Comparison of ENCODE assay signal across 8 cellular contexts in the genomic region with DNA sequence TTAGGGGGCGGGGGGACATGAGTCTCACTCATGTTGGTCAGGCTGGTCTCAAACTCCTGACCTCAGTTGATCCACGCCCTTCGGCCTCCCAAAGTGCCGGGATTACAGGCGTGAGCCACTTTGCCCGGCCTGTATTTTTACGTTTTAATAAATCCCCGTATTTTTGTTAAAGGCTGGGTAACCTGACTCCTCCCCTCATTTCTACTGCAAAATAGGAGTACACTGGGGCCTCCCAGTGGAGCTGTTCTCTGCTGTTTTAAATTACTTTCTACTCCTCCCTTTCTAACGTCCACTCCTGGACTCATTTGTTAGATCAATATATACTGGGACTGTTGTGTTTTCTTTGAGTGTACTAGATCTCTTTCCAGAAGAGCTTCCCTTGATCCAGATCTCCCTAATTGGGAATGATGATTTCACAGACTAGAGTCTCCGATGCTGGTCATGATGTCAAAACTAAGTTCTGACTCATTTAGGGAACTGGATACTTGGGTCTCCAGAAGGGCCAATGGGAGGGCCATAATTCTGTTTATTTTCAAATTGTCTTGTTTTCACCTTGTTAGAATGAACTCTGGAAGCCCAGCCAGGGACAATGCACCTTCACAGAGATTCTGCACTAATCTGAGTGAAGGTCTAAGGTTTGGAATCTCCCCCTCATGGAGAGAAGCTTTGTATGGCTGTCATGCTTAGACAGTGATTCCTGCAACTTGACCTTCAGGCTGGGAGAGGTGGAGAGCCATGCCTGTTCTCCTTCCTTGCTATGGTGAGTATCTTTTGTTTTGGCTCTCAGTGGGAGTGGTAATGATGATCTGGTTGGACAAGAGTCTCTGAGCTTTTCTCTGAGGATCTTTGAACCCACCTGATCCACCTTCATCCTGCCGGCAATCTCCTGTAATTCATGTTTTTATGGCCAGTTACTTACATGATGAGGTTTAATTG. TPM values are rescaled to one million over a fixed set of nuclear protein-coding genes. Genes with fewer than 3 reads are reported as not detected.
DNase-seq lines count a peak whose midpoint lies in the region; ATAC-seq and TF ChIP-seq lines count a peak whose summit lies in the region.

No MANE protein-coding gene starts in this region.

- peak overlapping the region; percentile 86 to 99 (median 96) for H3K4me2 ChIP-seq in BLaER1 treated with 17β-estradiol and CSF1 and Interleukin-3, amounts not matched to agents 10 nM and 100 nM
- peak overlapping the region; percentile 100 for H3K4me2 ChIP-seq in Loucy (ENCODE audit: low read depth, low read length, poor library complexity, severe bottlenecking)

- ATAC-seq in HG03280 (IDR thresholded peaks at IDR 0.05; ENCODE audit: unreplicated experiment) = no peak
- no peak for ATAC-seq in omental fat pad (ENCODE audit: low FRiP score)
- no peak for ATAC-seq in GM21619 (IDR thresholded peaks at IDR 0.05; ENCODE audit: unreplicated experiment)

- no peaks in the 10 kb centered on the region for H3K9me3 Mint-ChIP-seq in mesothelial cell of epicardium

- H3K36me3 Mint-ChIP-seq in mesothelial cell of epicardium = peaks cover 31% of the 10 kb centered on the region

- no peaks in the 10 kb centered on the region for H3K9me2 ChIP-seq in Loucy (replicated peaks; ENCODE audit: low read depth, low read length)

- no peaks in the 10 kb centered on the region for H3K27me3 Mint-ChIP-seq in mesothelial cell of epicardium (ENCODE audit: low read depth)

- H3K4me1 Mint-ChIP-seq in mesothelial cell of epicardium = peaks cover 27% of the 10 kb centered on the region

- H3K36me3 ChIP-seq in BLaER1 treated with 17β-estradiol and CSF1 and Interleukin-3, amounts not matched to agents 10 nM and 100 nM = peaks cover 51 to 65% (median 60%) of the 10 kb centered on the region in 11 experiments
- H3K36me3 ChIP-seq in Loucy (ENCODE audit: insufficient read depth, low read length) = peaks cover 45% of the 10 kb centered on the region

- no peaks in the 10 kb centered on the region for H3K27me3 ChIP-seq in BLaER1 treated with 17β-estradiol and CSF1 and Interleukin-3, amounts not matched to agents 10 nM and 100 nM
- H3K27me3 ChIP-seq in Loucy (ENCODE audit: insufficient read depth, low read length, poor library complexity, severe bottlenecking) = peaks cover 7% of the 10 kb centered on the region

- peaks cover 59 to 67% (median 63%) of the 10 kb centered on the region in 11 experiments for H4K20me1 ChIP-seq in BLaER1 treated with 17β-estradiol and CSF1 and Interleukin-3, amounts not matched to agents 10 nM and 100 nM
- peaks cover 58% of the 10 kb centered on the region for H4K20me1 ChIP-seq in Loucy (ENCODE audit: insufficient read depth, low read length, poor library complexity, severe bottlenecking)

- peak overlapping the region; percentile 77 to 96 (median 89) for H3K4me3 ChIP-seq in BLaER1 treated with 17β-estradiol and CSF1 and Interleukin-3, amounts not matched to agents 10 nM and 100 nM
- H3K4me3 ChIP-seq in Loucy (ENCODE audit: low read length, poor library complexity, severe bottlenecking) = peak overlapping the region; percentile 97

- peak overlapping the region; percentile 98 for H3K4me3 Mint-ChIP-seq in mesothelial cell of epicardium

- no peak for DNase-seq in caudate nucleus (lab: John Stamatoyannopoulos, UW)
- DNase-seq in mesothelial cell of epicardium (ENCODE audit: low spot score in 2 of 2, unreplicated experiment in 2 of 2) = no peak
- DNase-seq in activated gamma-delta T cell (lab: John Stamatoyannopoulos, UW) = no peak
- DNase-seq in omental fat pad (ENCODE audit: low spot score) = no peak

- H2AFZ ChIP-seq in Loucy (ENCODE audit: low read length) = no peak overlapping the region

- TF ChIP-seq CTCF in Loucy (conservative IDR thresholded peaks at IDR 0.05; ENCODE audit: low read length) = peak; percentile 20; the same call in 1 of the 2 replicates
- no peak for TF ChIP-seq CTCF in mesothelial cell of epicardium (IDR thresholded peaks at IDR 0.05; ENCODE audit: unreplicated experiment)
- TF ChIP-seq CTCF in omental fat pad (IDR thresholded peaks at IDR 0.05) = no peak

- H3K27ac Mint-ChIP-seq in mesothelial cell of epicardium = peak overlapping the region; percentile 99

- peaks cover 48 to 58% (median 52%) of the 10 kb centered on the region in 10 experiments for H3K4me1 ChIP-seq in BLaER1 treated with 17β-estradiol and CSF1 and Interleukin-3, amounts not matched to agents 10 nM and 100 nM
- H3K4me1 ChIP-seq in Loucy (ENCODE audit: insufficient read depth, low read length, poor library complexity, severe bottlenecking) = peaks cover 34% of the 10 kb centered on the region

- H3F3A ChIP-seq in Loucy (ENCODE audit: low read depth) = peaks cover 25% of the 10 kb centered on the region

- H3K27ac ChIP-seq in BLaER1 treated with 17β-estradiol and CSF1 and Interleukin-3, amounts not matched to agents 10 nM and 100 nM = peak overlapping the region; percentile 91 to 98 (median 96); a peak in 21 of 22 replicates
- peak overlapping the region; percentile 26 for H3K27ac ChIP-seq in caudate nucleus (ENCODE audit: low read depth, low read length)

- H3K9ac ChIP-seq in BLaER1 treated with 17β-estradiol and CSF1 and Interleukin-3, amounts not matched to agents 10 nM and 100 nM = peak overlapping the region; percentile 86 to 99 (median 94)
- H3K9ac ChIP-seq in Loucy (ENCODE audit: low read depth, low read length, poor library complexity, severe bottlenecking) = peak overlapping the region; percentile 99

- peaks cover 61% of the 10 kb centered on the region for H3K79me2 ChIP-seq in Loucy (ENCODE audit: insufficient read depth, low read length)

- no peaks in the 10 kb centered on the region; a peak in 1 of 22 replicates for H3K9me3 ChIP-seq in BLaER1 treated with 17β-estradiol and CSF1 and Interleukin-3, amounts not matched to agents 10 nM and 100 nM (replicated peaks in 1 of 11)
- no peaks in the 10 kb centered on the region for H3K9me3 ChIP-seq in Loucy (ENCODE audit: insufficient read depth, low read depth, low read length)

RNA-seq across cellular contexts. Expression of gene HSPA1B, which starts 9.4 kb away (rescaled TPM):
- 105 to 109 TPM (median 108 TPM) in 3 replicates for total RNA-seq in mesothelial cell of epicardium
- 1,000 to 10,000 TPM in 1 of 4 donors, 100 to 1,000 TPM in 3; 174 to 1,642 (median 258) TPM for total RNA-seq in omental fat pad

RNA-seq across cellular contexts. Expression of gene HSPA1A, which starts 21.6 kb away (rescaled TPM):
- 61.3 to 70.1 TPM (median 61.7 TPM) in 3 replicates for total RNA-seq in mesothelial cell of epicardium
- 1,000 to 10,000 TPM in 1 of 4 donors, 100 to 1,000 TPM in 3; 155 to 1,684 (median 309) TPM for total RNA-seq in omental fat pad

RNA-seq across cellular contexts. Expression of gene HSPA1L, which starts 21.9 kb away (rescaled TPM):
- total RNA-seq in mesothelial cell of epicardium = 1.7 to 2.2 TPM (median 2.1 TPM) in 3 replicates
- total RNA-seq in omental fat pad = 1 to 10 TPM in 3 of 4 donors, under 1 TPM in 1; 0.48 to 3.0 (median 1.9) TPM

RNA-seq across cellular contexts. Expression of gene NEU1, which starts 25.7 kb away (rescaled TPM):
- total RNA-seq in mesothelial cell of epicardium (23.2 to 24.7 TPM (median 24.4 TPM) in 3 replicates), omental fat pad (10 to 100 TPM; 44.1 to 63.8 (median 55.2) TPM)

RNA-seq across cellular contexts. Expression of gene LSM2, which starts 30.2 kb away (rescaled TPM):
- total RNA-seq in mesothelial cell of epicardium (55.8 to 58.2 TPM (median 57.0 TPM) in 3 replicates), omental fat pad (10 to 100 TPM; 19.8 to 35.1 (median 30.4) TPM)
